Comparison of ENCODE assay signal across 29 cellular contexts in genomic region chr2:55934337-55934736, GRCh38. TPM values are rescaled to one million over a fixed set of nuclear protein-coding genes. Genes with fewer than 3 reads are reported as not detected.
"Had no signal": no experiment of that assay in that cellular context is flagged by ENCODE, and none has a peak within 500 bp of the region (broad histone marks: within the 10 kb centered on the region; RNA-seq: fewer than 3 reads in every experiment).

No MANE protein-coding gene starts in this region.

- H3K27ac ChIP-seq: brain microvascular endothelial cell, KMS-11, SJCRH30, SK-N-MC had no signal

- H3K9me3 ChIP-seq: SJCRH30 had no signal

- H3K36me3 ChIP-seq: brain microvascular endothelial cell, SJCRH30 had no signal

- H3K27me3 ChIP-seq: SJCRH30 had no signal

- ATAC-seq: activated CD4-positive, alpha-beta T cell treated with anti-CD3 and anti-CD28 coated beads for 36 hours; activated CD4-positive, CD25-positive, alpha-beta regulatory T cell treated with anti-CD3 and anti-CD28 coated beads, Interleukin-2, amount 50 U/mL, for 24 hours; activated T-cell treated with anti-CD3 and anti-CD28 coated beads, Interleukin-2, amount 50 U/mL, for 4 hours; Panc1; WTC11 had no signal

- H3K4me2 ChIP-seq: KMS-11 had no signal

- H3K9ac ChIP-seq: KMS-11 had no signal

- DNase-seq: activated CD4-positive, alpha-beta memory T cell treated with anti-CD3 and anti-CD28 coated beads for 36 hours; activated CD4-positive, alpha-beta T cell treated with anti-CD3 and anti-CD28 coated beads for 36 hours; activated CD4-positive, alpha-beta T cell treated with anti-CD3 and anti-CD28 coated beads, Interleukin-2, amount 50 U/mL, for 1 hour; activated CD8-positive, alpha-beta memory T cell treated with anti-CD3 and anti-CD28 coated beads, Interleukin-2, amount 50 U/mL, for 4 hours; activated naive CD4-positive, alpha-beta T cell treated with anti-CD3 and anti-CD28 coated beads, Interleukin-2, amount 10 ng/mL, durations not matched to agents 7 days and 5 days; activated T-cell treated with anti-CD3 and anti-CD28 coated beads for 4 hours; activated T-cell treated with anti-CD3 and anti-CD28 coated beads, Interleukin-2, amount 50 U/mL, for 4 hours; amniotic stem cell; aorta; brain microvascular endothelial cell; central memory CD4-positive, alpha-beta T cell; NCI-H1105; NCI-H1417 treated with DMSO at 0.1 percent for 48 hours; NCI-H187 treated with DMSO at 0.1 percent for 48 hours; NCI-H2081; NCI-H226; NCI-H446 treated with DMSO at 0.1 percent for 48 hours; NCI-H524; NCI-H69; NCI-H82; NK-92 treated with Interleukin-12 subunit alpha and Interleukin-12 subunit beta, amount 100 ng/mL, for 24 hours; SHP77; SJCRH30 had no signal

- H3K4me3 ChIP-seq: SJCRH30, SK-N-MC had no signal

- H3K4me1 ChIP-seq: SJCRH30 had no signal

RNA-seq across cellular contexts. Expression of gene EFEMP1, which starts 10.8 kb away (rescaled TPM):
- total RNA-seq: activated CD4-positive, alpha-beta memory T cell treated with anti-CD3 and anti-CD28 coated beads for 36 hours; activated CD4-positive, alpha-beta T cell treated with anti-CD3 and anti-CD28 coated beads for 36 hours; activated T-helper 1 cell treated with anti-CD3 and anti-CD28 coated beads, Interleukin-12 subunit alpha, Interleukin-12 subunit beta, Interleukin-2, Interleukin-4 antibody, amounts not matched to agents 30 ng/mL and 10 ng/mL and 1 ng/mL, durations not matched to agents 14 hours and 24 hours and 36 hours had no signal
